ENCODE assay signal across 1 cellular context in genomic region chr4:150078041-150078995, GRCh38.
TF ChIP-seq lines count a peak whose summit lies in the region.

TSS of gene DCLK2 (plus strand) at chr4:150078445. CDS start at chr4:150079028, 583 bp downstream.

TF ChIP-seq in SK-N-SH, 30 proteins besides CTCF, POLR2A, EP300 and RAD21 (continued from another document):
- TF ChIP-seq PBX3 (IDR thresholded peaks at IDR 0.05) (peak; percentile 72), RXRA (IDR thresholded peaks at IDR 0.05; ENCODE audit: borderline replicate concordance, low read depth) (no peak), GATA2 (CRISPR knock-in tag; IDR thresholded peaks at IDR 0.05) (no peak), USF1 (IDR thresholded peaks at IDR 0.05; ENCODE audit: borderline replicate concordance, low read depth) (no peak), GABPA (IDR thresholded peaks at IDR 0.05; ENCODE audit: low read depth) (no peak), MXI1 (IDR thresholded peaks at IDR 0.05; ENCODE audit: low read depth, low read length) (peak; percentile 33; the same call in 1 of the 2 replicates), USF2 (IDR thresholded peaks at IDR 0.05; ENCODE audit: borderline replicate concordance, low read depth, low read length) (no peak), MEF2A (IDR thresholded peaks at IDR 0.05; ENCODE audit: borderline replicate concordance, low read depth) (no peak), REST (IDR thresholded peaks at IDR 0.05; ENCODE audit: low read depth, low read length) (peak; percentile 9; the same call in 1 of the 2 replicates)
